8 cellular contexts compared by ENCODE assay signal in the genomic region with DNA sequence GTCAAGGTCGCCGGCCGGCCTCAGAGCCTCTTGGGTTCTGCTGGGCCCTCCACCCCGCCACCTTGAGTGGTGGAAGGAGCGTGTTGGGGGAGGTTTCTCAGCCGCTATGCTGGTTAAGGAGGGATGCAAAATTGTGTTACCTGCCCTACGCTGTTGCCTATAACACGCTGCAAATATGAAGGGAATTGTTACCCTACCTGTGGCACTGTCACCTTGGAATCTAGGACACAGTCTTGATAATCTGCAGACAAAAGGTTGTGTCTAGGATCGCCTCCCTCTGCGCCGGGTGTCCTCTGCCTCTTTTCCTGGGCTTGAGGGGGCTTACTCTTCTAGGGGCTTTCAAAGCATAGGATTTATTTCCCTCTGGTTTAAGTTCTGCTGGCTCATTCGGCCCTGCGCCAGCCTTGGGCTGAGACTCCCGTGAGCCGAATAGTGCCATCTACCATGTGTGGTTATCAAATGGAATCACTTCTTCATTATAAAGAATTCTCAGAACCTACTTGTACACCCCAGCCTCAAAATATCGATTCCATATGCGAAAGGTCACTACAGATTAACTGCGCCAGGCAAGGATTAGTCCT. TPM values are rescaled to one million over a fixed set of nuclear protein-coding genes. Genes with fewer than 3 reads are reported as not detected.
DNase-seq lines count a peak whose midpoint lies in the region; ATAC-seq and FAIRE-seq lines count a peak whose summit lies in the region.

No MANE protein-coding gene starts in this region.

- H3K9me3 ChIP-seq in iPS-15b (ENCODE audit: control insufficient read depth, insufficient read depth, low read length) (no peaks in the 10 kb centered on the region), small intestine (ENCODE audit: control insufficient read depth, low read depth) (no peaks in the 10 kb centered on the region)

- no peak overlapping the region for H3K9ac ChIP-seq in iPS-15b (ENCODE audit: low read depth, low read length)

- H3K27me3 Mint-ChIP-seq in activated T-cell treated with anti-CD3 and anti-CD28 coated beads, Interleukin-2, amount 50 U/mL, for 24 hours = peaks cover 58% of the 10 kb centered on the region
- H3K27me3 Mint-ChIP-seq in activated naive CD8-positive, alpha-beta T cell treated with anti-CD3 and anti-CD28 coated beads for 36 hours = peaks cover 56% of the 10 kb centered on the region

- H3K36me3 Mint-ChIP-seq in activated T-cell treated with anti-CD3 and anti-CD28 coated beads, Interleukin-2, amount 50 U/mL, for 24 hours (ENCODE audit: low read depth) = peaks cover 3% of the 10 kb centered on the region
- no peaks in the 10 kb centered on the region for H3K36me3 Mint-ChIP-seq in activated naive CD8-positive, alpha-beta T cell treated with anti-CD3 and anti-CD28 coated beads for 36 hours

- H3K4me1 ChIP-seq in iPS-15b (ENCODE audit: control insufficient read depth, insufficient read depth, low read length) (peaks cover 7% of the 10 kb centered on the region), small intestine (ENCODE audit: control insufficient read depth in 2 of 2, insufficient read depth in 1 of 2, low read depth in 1 of 2, low read length in 1 of 2) (no peaks in the 10 kb centered on the region)

- ATAC-seq in GM21528 (IDR thresholded peaks at IDR 0.05; ENCODE audit: low FRiP score, unreplicated experiment) = no peak

- peaks cover 10% of the 10 kb centered on the region for H3K4me1 Mint-ChIP-seq in activated T-cell treated with anti-CD3 and anti-CD28 coated beads, Interleukin-2, amount 50 U/mL, for 24 hours (ENCODE audit: low read depth)
- peaks cover 4% of the 10 kb centered on the region for H3K4me1 Mint-ChIP-seq in activated naive CD8-positive, alpha-beta T cell treated with anti-CD3 and anti-CD28 coated beads for 36 hours

- H3K27ac ChIP-seq in small intestine (ENCODE audit: low read depth in 1 of 2, low read length in 1 of 2) = peak overlapping the region in 1 of 2 donors; percentile 55

- no peak for FAIRE-seq in small intestine (lab: Jason Lieb, UNC)

- H3K9me3 Mint-ChIP-seq in activated T-cell treated with anti-CD3 and anti-CD28 coated beads, Interleukin-2, amount 50 U/mL, for 24 hours = no peaks in the 10 kb centered on the region
- H3K9me3 Mint-ChIP-seq in activated naive CD8-positive, alpha-beta T cell treated with anti-CD3 and anti-CD28 coated beads for 36 hours = no peaks in the 10 kb centered on the region

- H3K27ac Mint-ChIP-seq in activated T-cell treated with anti-CD3 and anti-CD28 coated beads, Interleukin-2, amount 50 U/mL, for 24 hours = no peak overlapping the region
- no peak overlapping the region for H3K27ac Mint-ChIP-seq in activated naive CD8-positive, alpha-beta T cell treated with anti-CD3 and anti-CD28 coated beads for 36 hours

- 53 to 64% (median 58%) methylated on average over 17 to 18 of the region's 18 CpGs for WGBS in small intestine, 3 donors

- no peaks in the 10 kb centered on the region for H3K36me3 ChIP-seq in iPS-15b (ENCODE audit: control insufficient read depth, insufficient read depth, low read length)
- H3K36me3 ChIP-seq in small intestine (ENCODE audit: control insufficient read depth in 2 of 2, insufficient read depth in 2 of 2, low read length in 2 of 2) = no peaks in the 10 kb centered on the region

- DNase-seq in activated T-cell treated with anti-CD3 and anti-CD28 coated beads, Interleukin-2, amount 50 U/mL, for 24 hours = no peak
- no peak for DNase-seq in activated T-cell treated with anti-CD3 and anti-CD28 coated beads, Interleukin-2, amount 50 U/mL, for 1 hour
- DNase-seq in activated naive CD8-positive, alpha-beta T cell treated with anti-CD3 and anti-CD28 coated beads for 36 hours = no peak
- DNase-seq in small intestine (no peak), 8988T (no peak), NCI-H345 treated with DMSO at 0.1 percent for 48 hours (lab: John Stamatoyannopoulos, UW; ENCODE audit: unreplicated experiment) (no peak)

- H3K27me3 ChIP-seq in iPS-15b (ENCODE audit: control insufficient read depth, insufficient read depth, low read length) = no peaks in the 10 kb centered on the region
- H3K27me3 ChIP-seq in small intestine (ENCODE audit: control insufficient read depth in 2 of 2, insufficient read depth in 2 of 2, low read length in 2 of 2) = no peaks in the 10 kb centered on the region

- H3K4me3 Mint-ChIP-seq in activated T-cell treated with anti-CD3 and anti-CD28 coated beads, Interleukin-2, amount 50 U/mL, for 24 hours = peak overlapping the region; percentile 57
- H3K4me3 Mint-ChIP-seq in activated naive CD8-positive, alpha-beta T cell treated with anti-CD3 and anti-CD28 coated beads for 36 hours = peak overlapping the region; percentile 56

- H3K4me3 ChIP-seq in iPS-15b (ENCODE audit: low read depth, low read length) = peak overlapping the region; percentile 72
- peak overlapping the region; percentile 57 to 64 for H3K4me3 ChIP-seq in small intestine (ENCODE audit: low read depth in 1 of 2, low read length in 2 of 2)

RNA-seq across cellular contexts. Expression of a gene that starts 0.7 kb away (rescaled TPM):
- under 1 TPM; 0.47 to 0.54 TPM for total RNA-seq in activated naive CD8-positive, alpha-beta T cell treated with anti-CD3 and anti-CD28 coated beads for 36 hours
- polyA plus RNA-seq in small intestine = under 1 TPM in 2 of 3 donors, not detected in 1; 0.27 to 0.88 TPM
